In the genomic region with DNA sequence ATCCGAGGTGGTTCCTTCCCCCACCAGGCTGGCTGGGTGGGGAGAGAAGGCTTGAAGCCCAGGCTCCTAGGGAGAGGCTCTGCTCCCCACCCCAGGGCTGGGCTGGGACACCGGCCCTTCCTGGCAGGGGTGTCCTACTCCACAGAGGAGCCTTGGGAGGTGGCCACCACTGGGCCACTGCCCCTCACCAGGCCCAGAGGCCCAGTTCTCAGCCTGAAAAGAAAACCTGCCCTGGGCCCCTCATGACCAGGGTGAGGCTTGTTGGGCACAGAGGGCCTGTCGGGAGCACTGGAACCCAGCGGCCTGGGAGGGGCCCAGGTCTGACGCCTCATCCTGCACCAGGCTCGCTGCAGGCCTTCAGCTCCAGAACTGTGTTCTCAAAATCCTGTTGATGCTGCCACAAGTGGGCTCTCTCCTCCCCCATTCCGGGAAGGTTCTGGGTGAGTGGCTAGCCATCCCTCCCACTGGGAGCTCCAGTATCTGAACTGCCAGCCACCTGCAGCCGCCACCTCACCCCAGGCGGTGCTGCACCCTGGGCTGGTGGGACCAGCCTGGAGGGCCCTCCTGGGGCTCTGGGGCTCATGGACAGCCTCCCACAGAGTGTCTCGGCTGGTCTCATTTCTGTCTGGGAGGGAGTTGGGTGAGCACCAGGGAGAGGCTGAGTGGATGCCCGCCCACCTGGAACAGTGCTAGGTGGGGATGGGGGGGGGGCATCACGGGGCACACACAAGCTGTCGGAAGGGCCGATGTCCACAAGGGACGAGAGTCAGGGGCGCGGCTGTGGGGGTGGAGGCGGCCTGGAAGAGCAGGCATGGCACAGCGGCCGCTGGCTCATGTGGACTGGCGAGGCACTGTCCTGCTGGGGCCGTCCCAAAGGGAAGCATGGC, we compare ENCODE assay signal across 2 cellular contexts.
TF ChIP-seq lines count a peak whose summit lies in the region.

No MANE protein-coding gene starts in this region.

TF ChIP-seq in SK-N-SH, 30 proteins besides CTCF, POLR2A, EP300 and RAD21:
- TF ChIP-seq GABPA (IDR thresholded peaks at IDR 0.05; ENCODE audit: low read depth) (no peak), NFIC (IDR thresholded peaks at IDR 0.05; ENCODE audit: borderline replicate concordance) (no peak), JUND (IDR thresholded peaks at IDR 0.05) (no peak), FOSL2 (IDR thresholded peaks at IDR 0.05; ENCODE audit: borderline replicate concordance, low read depth) (no peak)
- TF ChIP-seq, protein P1, sequence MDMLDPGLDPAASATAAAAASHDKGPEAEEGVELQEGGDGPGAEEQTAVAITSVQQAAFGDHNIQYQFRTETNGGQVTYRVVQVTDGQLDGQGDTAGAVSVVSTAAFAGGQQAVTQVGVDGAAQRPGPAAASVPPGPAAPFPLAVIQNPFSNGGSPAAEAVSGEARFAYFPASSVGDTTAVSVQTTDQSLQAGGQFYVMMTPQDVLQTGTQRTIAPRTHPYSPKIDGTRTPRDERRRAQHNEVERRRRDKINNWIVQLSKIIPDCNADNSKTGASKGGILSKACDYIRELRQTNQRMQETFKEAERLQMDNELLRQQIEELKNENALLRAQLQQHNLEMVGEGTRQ (IDR thresholded peaks at IDR 0.05; ENCODE audit: borderline replicate concordance, low read depth, low read length), result no peak
- TF ChIP-seq, protein P2, sequence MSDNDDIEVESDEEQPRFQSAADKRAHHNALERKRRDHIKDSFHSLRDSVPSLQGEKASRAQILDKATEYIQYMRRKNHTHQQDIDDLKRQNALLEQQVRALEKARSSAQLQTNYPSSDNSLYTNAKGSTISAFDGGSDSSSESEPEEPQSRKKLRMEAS (IDR thresholded peaks at IDR 0.05; ENCODE audit: low read depth), result no peak

TF ChIP-seq in SK-N-SH treated with all-trans-retinoic acid at 6 μM for 48 hours, 23 proteins besides CTCF, POLR2A, EP300 and RAD21:
- TF ChIP-seq, protein P3, sequence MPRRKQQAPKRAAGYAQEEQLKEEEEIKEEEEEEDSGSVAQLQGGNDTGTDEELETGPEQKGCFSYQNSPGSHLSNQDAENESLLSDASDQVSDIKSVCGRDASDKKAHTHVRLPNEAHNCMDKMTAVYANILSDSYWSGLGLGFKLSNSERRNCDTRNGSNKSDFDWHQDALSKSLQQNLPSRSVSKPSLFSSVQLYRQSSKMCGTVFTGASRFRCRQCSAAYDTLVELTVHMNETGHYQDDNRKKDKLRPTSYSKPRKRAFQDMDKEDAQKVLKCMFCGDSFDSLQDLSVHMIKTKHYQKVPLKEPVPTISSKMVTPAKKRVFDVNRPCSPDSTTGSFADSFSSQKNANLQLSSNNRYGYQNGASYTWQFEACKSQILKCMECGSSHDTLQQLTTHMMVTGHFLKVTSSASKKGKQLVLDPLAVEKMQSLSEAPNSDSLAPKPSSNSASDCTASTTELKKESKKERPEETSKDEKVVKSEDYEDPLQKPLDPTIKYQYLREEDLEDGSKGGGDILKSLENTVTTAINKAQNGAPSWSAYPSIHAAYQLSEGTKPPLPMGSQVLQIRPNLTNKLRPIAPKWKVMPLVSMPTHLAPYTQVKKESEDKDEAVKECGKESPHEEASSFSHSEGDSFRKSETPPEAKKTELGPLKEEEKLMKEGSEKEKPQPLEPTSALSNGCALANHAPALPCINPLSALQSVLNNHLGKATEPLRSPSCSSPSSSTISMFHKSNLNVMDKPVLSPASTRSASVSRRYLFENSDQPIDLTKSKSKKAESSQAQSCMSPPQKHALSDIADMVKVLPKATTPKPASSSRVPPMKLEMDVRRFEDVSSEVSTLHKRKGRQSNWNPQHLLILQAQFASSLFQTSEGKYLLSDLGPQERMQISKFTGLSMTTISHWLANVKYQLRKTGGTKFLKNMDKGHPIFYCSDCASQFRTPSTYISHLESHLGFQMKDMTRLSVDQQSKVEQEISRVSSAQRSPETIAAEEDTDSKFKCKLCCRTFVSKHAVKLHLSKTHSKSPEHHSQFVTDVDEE (CRISPR knock-in tag; IDR thresholded peaks at IDR 0.05), result no peak
- TF ChIP-seq ZC3H10 (CRISPR knock-in tag; IDR thresholded peaks at IDR 0.05), result no peak
- no peak for TF ChIP-seq ZNF8 (CRISPR knock-in tag; IDR thresholded peaks at IDR 0.05)
- TF ChIP-seq ARNTL (CRISPR knock-in tag; IDR thresholded peaks at IDR 0.05; ENCODE audit: borderline replicate concordance, low read depth), result no peak
- no peak for TF ChIP-seq ZFP3 (CRISPR knock-in tag; IDR thresholded peaks at IDR 0.05)
- no peak for TF ChIP-seq ESRRG (CRISPR knock-in tag; IDR thresholded peaks at IDR 0.05)
TF ChIP-seq in SK-N-SH treated with all-trans-retinoic acid at 6 μM for 48 hours: peak in this region for 0.
